Comparison of ENCODE assay signal across 20 cellular contexts in genomic region chr3:37249717-37250116, GRCh38. TPM values are rescaled to one million over a fixed set of nuclear protein-coding genes. Genes with fewer than 3 reads are reported as not detected.
DNase-seq lines count a peak whose midpoint lies in the region; ATAC-seq, FAIRE-seq and TF ChIP-seq lines count a peak whose summit lies in the region.
"Had no signal": no experiment of that assay in that cellular context is flagged by ENCODE, and none has a peak within 500 bp of the region (broad histone marks: within the 10 kb centered on the region; RNA-seq: fewer than 3 reads in every experiment).

No MANE protein-coding gene starts in this region.

- H3K27ac ChIP-seq in CD8-positive, alpha-beta T cell (ENCODE audit: low read depth, low read length): no peak overlapping the region
- no peak overlapping the region for H3K27ac ChIP-seq in astrocyte (ENCODE audit: low read depth, low read length)
- H3K27ac ChIP-seq in mesenchymal stem cell (ENCODE audit: low read length, poor library complexity, severe bottlenecking): peak overlapping the region; percentile 76
- H3K27ac ChIP-seq in SJCRH30: no peak overlapping the region
- H3K27ac ChIP-seq: hepatocyte, SJSA1, upper lobe of right lung had no signal

- peaks cover 82% of the 10 kb centered on the region for H4K20me1 ChIP-seq in astrocyte (ENCODE audit: insufficient read depth, low read length)

- no peaks in the 10 kb centered on the region for H3K9me3 ChIP-seq in CD8-positive, alpha-beta T cell (ENCODE audit: low read length)
- H3K9me3 ChIP-seq in astrocyte (ENCODE audit: insufficient read depth, low read depth, low read length): no peaks in the 10 kb centered on the region
- no peaks in the 10 kb centered on the region for H3K9me3 ChIP-seq in mesenchymal stem cell (ENCODE audit: control insufficient read depth, low read length)
- H3K9me3 ChIP-seq in SJCRH30 (replicated peaks): no peaks in the 10 kb centered on the region
- H3K9me3 ChIP-seq: SJSA1, upper lobe of right lung had no signal

- no peak overlapping the region for H2BK12ac ChIP-seq in mesenchymal stem cell (ENCODE audit: low read length in 2 of 2)

- H3K4me3 Mint-ChIP-seq in CD8-positive, alpha-beta T cell: peak overlapping the region; percentile 1
- no peak overlapping the region for H3K4me3 Mint-ChIP-seq in astrocyte (ENCODE audit: unreplicated experiment)
- H3K4me3 Mint-ChIP-seq: activated CD8-positive, alpha-beta memory T cell treated with anti-CD3 and anti-CD28 coated beads, Interleukin-2, amount 10 ng/mL, durations not matched to agents 7 days and 5 days had no signal

- POLR2A ChIA-PET in CD8-positive, alpha-beta T cell (lab: Charles Lee): no interaction called here

- TF ChIP-seq CTCF in CD8-positive, alpha-beta T cell (IDR thresholded peaks at IDR 0.05): no peak
- TF ChIP-seq CTCF in astrocyte (IDR thresholded peaks at IDR 0.05; ENCODE audit: insufficient read depth, low read depth, low read length): no peak

- H3K14ac ChIP-seq in mesenchymal stem cell (ENCODE audit: low read length in 2 of 2): no peak overlapping the region

- intact Hi-C loops in CD8-positive, alpha-beta T cell (cut with DNase I, micrococcal nuclease): no loop called here

- no peak overlapping the region for H4K91ac ChIP-seq in mesenchymal stem cell (ENCODE audit: low read length)

- FAIRE-seq in H54 (lab: Jason Lieb, UNC) (peak; percentile 65), astrocyte (lab: Jason Lieb, UNC) (no peak)
- FAIRE-seq: H1 had no signal

- H3K9ac ChIP-seq in astrocyte (ENCODE audit: low read length) (no peak overlapping the region), mesenchymal stem cell (ENCODE audit: low read length) (no peak overlapping the region)

- CTCF ChIA-PET in CD8-positive, alpha-beta T cell (lab: Charles Lee): interaction anchor here (0.9 kb wide), 1 partner anchor 725 kb away, joined by 3 read pairs; no protein-coding TSS in a partner anchor

- no peak overlapping the region for H2AFZ ChIP-seq in astrocyte (ENCODE audit: low read depth, low read length)
- no peak overlapping the region for H2AFZ ChIP-seq in mesenchymal stem cell (ENCODE audit: low read depth, low read length)
- H2AFZ ChIP-seq: hepatocyte had no signal

- no peak overlapping the region for H2BK15ac ChIP-seq in mesenchymal stem cell (ENCODE audit: low read depth, poor library complexity, severe bottlenecking)

- H3K4me1 Mint-ChIP-seq in CD8-positive, alpha-beta T cell (ENCODE audit: low read depth): peaks cover 71% of the 10 kb centered on the region
- peaks cover 38% of the 10 kb centered on the region for H3K4me1 Mint-ChIP-seq in astrocyte (ENCODE audit: low read depth, unreplicated experiment)

- no peak overlapping the region for H2AK5ac ChIP-seq in mesenchymal stem cell (ENCODE audit: low read length, severe bottlenecking)

- H3K23ac ChIP-seq in mesenchymal stem cell (ENCODE audit: low read length in 2 of 2): no peak overlapping the region

- ATAC-seq in CD8-positive, alpha-beta T cell: no peak
- ATAC-seq: activated CD8-positive, alpha-beta memory T cell treated with anti-CD3 and anti-CD28 coated beads, Interleukin-2, amount 10 ng/mL, durations not matched to agents 7 days and 5 days; upper lobe of right lung had no signal

- H3K4ac ChIP-seq in mesenchymal stem cell (ENCODE audit: low read depth in 1 of 2, low read length in 2 of 2): no peak overlapping the region

- no peak overlapping the region for H3K18ac ChIP-seq in mesenchymal stem cell (ENCODE audit: low read depth in 1 of 2, low read length in 2 of 2)

- H3K79me2 ChIP-seq in astrocyte (ENCODE audit: insufficient read depth, low read length): peaks cover 97% of the 10 kb centered on the region

- no peak overlapping the region for H2BK5ac ChIP-seq in mesenchymal stem cell (ENCODE audit: low read depth, low read length, poor library complexity, severe bottlenecking)

- DNase-seq in CD8-positive, alpha-beta T cell: no peak
- DNase-seq in H54 (ENCODE audit: insufficient read length, low spot score): no peak
- DNase-seq in astrocyte (ENCODE audit: low read depth): no peak
- DNase-seq in mesenchymal stem cell: no peak
- no peak for DNase-seq in SJCRH30
- DNase-seq in nucleus accumbens (lab: John Stamatoyannopoulos, UW): no peak
- no peak for DNase-seq in GM03348 (ENCODE audit: low spot score)
- no peak for DNase-seq in GOT3 (lab: John Stamatoyannopoulos, UW)
- DNase-seq: activated CD4-positive, alpha-beta T cell treated with anti-CD3 and anti-CD28 coated beads for 48 hours; activated CD8-positive, alpha-beta memory T cell treated with anti-CD3 and anti-CD28 coated beads, Interleukin-2, amount 10 ng/mL, durations not matched to agents 7 days and 5 days; effector CD8-positive, alpha-beta T cell; foreskin melanocyte; GF-D8; KBM-7; NCI-H510A; upper lobe of right lung had no signal

- no peaks in the 10 kb centered on the region for H3K27me3 Mint-ChIP-seq in CD8-positive, alpha-beta T cell (ENCODE audit: low read depth)
- H3K27me3 Mint-ChIP-seq in astrocyte (ENCODE audit: low read depth, unreplicated experiment): no peaks in the 10 kb centered on the region
- H3K27me3 Mint-ChIP-seq: activated CD8-positive, alpha-beta memory T cell treated with anti-CD3 and anti-CD28 coated beads, Interleukin-2, amount 10 ng/mL, durations not matched to agents 7 days and 5 days; activated naive CD4-positive, alpha-beta T cell treated with anti-CD3 and anti-CD28 coated beads, Interleukin-2, amount 50 U/mL, for 24 hours had no signal

- peaks cover 16% of the 10 kb centered on the region for H3K36me3 ChIP-seq in CD8-positive, alpha-beta T cell (ENCODE audit: insufficient read depth, low read length)
- H3K36me3 ChIP-seq in astrocyte (ENCODE audit: insufficient read depth, low read length) (peaks cover 19% of the 10 kb centered on the region), mesenchymal stem cell (ENCODE audit: control insufficient read depth in 1 of 2, insufficient read depth in 2 of 2, low read depth in 1 of 2, low read length in 2 of 2) (peaks cover 12 to 34% of the 10 kb centered on the region in 2 experiments), SJCRH30 (peaks cover 6% of the 10 kb centered on the region)

- H3K27me3 ChIP-seq in CD8-positive, alpha-beta T cell (ENCODE audit: insufficient read depth, low read length): no peaks in the 10 kb centered on the region
- H3K27me3 ChIP-seq in astrocyte (ENCODE audit: insufficient read depth, low read length): no peaks in the 10 kb centered on the region
- no peaks in the 10 kb centered on the region for H3K27me3 ChIP-seq in mesenchymal stem cell (ENCODE audit: control insufficient read depth in 1 of 2, insufficient read depth in 1 of 2, low read length in 2 of 2)
- H3K27me3 ChIP-seq in SJCRH30: no peaks in the 10 kb centered on the region
- H3K27me3 ChIP-seq: hepatocyte, SJSA1, upper lobe of right lung had no signal

- H3K4me2 ChIP-seq in astrocyte (ENCODE audit: low read length): peak overlapping the region; percentile 0
- H3K4me2 ChIP-seq in mesenchymal stem cell (ENCODE audit: low read length, poor library complexity, severe bottlenecking): no peak overlapping the region
- H3K4me2 ChIP-seq: hepatocyte had no signal

- no peak for TF ChIP-seq POLR2A in H54 (IDR thresholded peaks at IDR 0.05; ENCODE audit: low read depth, low read length)

- no peak overlapping the region for H3K27ac Mint-ChIP-seq in CD8-positive, alpha-beta T cell
- no peak overlapping the region for H3K27ac Mint-ChIP-seq in astrocyte (ENCODE audit: unreplicated experiment)
- H3K27ac Mint-ChIP-seq: activated CD8-positive, alpha-beta memory T cell treated with anti-CD3 and anti-CD28 coated beads, Interleukin-2, amount 10 ng/mL, durations not matched to agents 7 days and 5 days had no signal

- WGBS in mesenchymal stem cell: 100% methylated on average over 2 of the region's 3 CpGs

- no peak overlapping the region for H4K8ac ChIP-seq in mesenchymal stem cell (ENCODE audit: low read length)

- H3K36me3 Mint-ChIP-seq in CD8-positive, alpha-beta T cell: peaks cover 31% of the 10 kb centered on the region
- H3K36me3 Mint-ChIP-seq in astrocyte (ENCODE audit: low read depth, unreplicated experiment): no peaks in the 10 kb centered on the region

- H3K4me3 ChIP-seq in CD8-positive, alpha-beta T cell (ENCODE audit: low read depth, low read length): no peak overlapping the region
- H3K4me3 ChIP-seq in astrocyte (ENCODE audit: insufficient read depth, low read depth, low read length) (no peak overlapping the region), mesenchymal stem cell (ENCODE audit: insufficient read depth in 1 of 2, low read depth in 1 of 2, low read length in 2 of 2) (no peak overlapping the region), SJCRH30 (no peak overlapping the region)
- H3K4me3 ChIP-seq: hepatocyte, SJSA1, upper lobe of right lung had no signal

- H3K79me1 ChIP-seq in mesenchymal stem cell (replicated peaks; ENCODE audit: low read length, poor library complexity, severe bottlenecking): peaks cover 5% of the 10 kb centered on the region

- peaks cover 46% of the 10 kb centered on the region for H3K4me1 ChIP-seq in CD8-positive, alpha-beta T cell (ENCODE audit: insufficient read depth, low read length)
- peaks cover 15% of the 10 kb centered on the region for H3K4me1 ChIP-seq in astrocyte (ENCODE audit: insufficient read depth, low read length)
- peaks cover 11% of the 10 kb centered on the region for H3K4me1 ChIP-seq in mesenchymal stem cell (ENCODE audit: control insufficient read depth, insufficient read depth, low read depth, low read length)
- no peaks in the 10 kb centered on the region; the same call in 1 of the 2 replicates for H3K4me1 ChIP-seq in SJCRH30

- no peak overlapping the region for H2BK120ac ChIP-seq in mesenchymal stem cell (ENCODE audit: low read depth, low read length)

- no peaks in the 10 kb centered on the region for H3K9me3 Mint-ChIP-seq in CD8-positive, alpha-beta T cell
- no peaks in the 10 kb centered on the region for H3K9me3 Mint-ChIP-seq in astrocyte (ENCODE audit: unreplicated experiment)
- H3K9me3 Mint-ChIP-seq: activated naive CD4-positive, alpha-beta T cell treated with anti-CD3 and anti-CD28 coated beads, Interleukin-2, amount 50 U/mL, for 24 hours had no signal

RNA-seq across cellular contexts. Expression of gene GOLGA4, which starts 6.6 kb away (rescaled TPM):
- 10 to 100 TPM; 54.4 to 56.5 TPM for total RNA-seq in CD8-positive, alpha-beta T cell
- 69.0 and 73.1 TPM in 2 replicates for total RNA-seq in astrocyte
- polyA plus RNA-seq in mesenchymal stem cell (2013, experiment 1 of 2): 75.0 TPM
- 75.6 TPM for polyA plus RNA-seq in mesenchymal stem cell (2013, experiment 2 of 2)
- 36.2 and 41.2 TPM in 2 replicates for total RNA-seq in SJCRH30 (2014; rRNA removed; shearing (Covaris generic))
